Comparison of ENCODE assay signal across 1 cellular context in the genomic region with DNA sequence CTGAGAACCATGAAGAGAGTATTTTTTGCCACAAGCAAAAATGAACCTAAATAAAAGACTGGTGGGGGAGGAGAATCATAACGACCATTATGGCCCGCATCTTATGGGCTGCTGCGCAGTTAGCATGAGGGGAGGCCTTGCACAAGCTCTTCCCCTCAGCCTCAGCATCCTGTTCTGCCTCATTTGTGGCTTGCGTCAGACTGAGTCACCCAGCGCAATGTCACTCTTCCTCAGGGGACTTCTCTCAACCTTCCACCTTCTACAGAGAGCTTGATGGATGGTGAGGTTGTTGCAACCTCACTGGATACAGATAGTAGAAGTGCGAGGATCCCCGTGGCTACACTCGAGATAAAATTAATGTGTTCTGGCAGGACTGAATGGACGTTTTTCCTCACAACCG.
TF ChIP-seq lines count a peak whose summit lies in the region.

No MANE protein-coding gene starts in this region.

TF ChIP-seq in IMR-90, 13 proteins besides CTCF, POLR2A, EP300 and RAD21:
- no peak for TF ChIP-seq MXI1 (IDR thresholded peaks at IDR 0.05; ENCODE audit: borderline replicate concordance, low read depth, low read length)
- TF ChIP-seq CEBPB (IDR thresholded peaks at IDR 0.05; ENCODE audit: low read depth, low read length): peak; percentile 44; the same call in 1 of the 2 replicates
